10 cellular contexts compared by ENCODE assay signal in genomic region chr15:53833134-53833624, GRCh38.
DNase-seq lines count a peak whose midpoint lies in the region; ATAC-seq and TF ChIP-seq lines count a peak whose summit lies in the region.
"Had no signal": no experiment of that assay in that cellular context is flagged by ENCODE, and none has a peak within 500 bp of the region (broad histone marks: within the 10 kb centered on the region; RNA-seq: fewer than 3 reads in every experiment).

No MANE protein-coding gene starts in this region.

- H3K27me3 ChIP-seq in colonic mucosa (no peaks in the 10 kb centered on the region), mesendoderm (ENCODE audit: insufficient read depth, low read length, poor library complexity) (no peaks in the 10 kb centered on the region)

- no peaks in the 10 kb centered on the region for H3K79me2 ChIP-seq in mesendoderm (ENCODE audit: control insufficient read depth, insufficient read depth, low read length)

- H2BK5ac ChIP-seq in mesendoderm (ENCODE audit: low read length), result peak overlapping the region; percentile 96

- no peak overlapping the region for H3K4ac ChIP-seq in mesendoderm (ENCODE audit: low read depth, low read length)

- H3K18ac ChIP-seq in mesendoderm (ENCODE audit: low read length), result peak overlapping the region; percentile 97

- H4K5ac ChIP-seq in mesendoderm (ENCODE audit: low read length), result no peak overlapping the region

- intact Hi-C loops in colonic mucosa (cut with DNase I), result no loop called here

- no peak overlapping the region for H3K4me3 ChIP-seq in colonic mucosa
- H3K4me3 ChIP-seq in mesendoderm (ENCODE audit: low read length), result no peak overlapping the region

- ATAC-seq in GM21381 (IDR thresholded peaks at IDR 0.05; ENCODE audit: unreplicated experiment) (no peak), GM21526 (IDR thresholded peaks at IDR 0.05; ENCODE audit: low FRiP score, unreplicated experiment) (no peak)
- ATAC-seq: natural killer cell had no signal

- H3K9me3 ChIP-seq in colonic mucosa, result no peaks in the 10 kb centered on the region

- H4K8ac ChIP-seq in mesendoderm (ENCODE audit: low read depth, low read length), result no peak overlapping the region

- H3K9ac ChIP-seq in colonic mucosa (ENCODE audit: low read depth in 2 of 2, low read length in 2 of 2), result no peak overlapping the region
- H3K9ac ChIP-seq in mesendoderm (ENCODE audit: low read length), result no peak overlapping the region

- H3K27ac ChIP-seq in 22Rv1, result peak overlapping the region; percentile 50
- H3K27ac ChIP-seq in colonic mucosa, result peak overlapping the region; percentile 29
- peak overlapping the region; percentile 94 for H3K27ac ChIP-seq in mesendoderm (ENCODE audit: low read depth, low read length)

- no CpG with 5 or more reads among the region's 4 CpGs for WGBS in mesendoderm (ENCODE audit: extremely low coverage, insufficient coverage, low lambda C conversion rate)

- no peak for TF ChIP-seq CTCF in 22Rv1 (IDR thresholded peaks at IDR 0.05)
- TF ChIP-seq CTCF in colonic mucosa (IDR thresholded peaks at IDR 0.05), result no peak

- no peak overlapping the region for H2AK5ac ChIP-seq in mesendoderm (ENCODE audit: low read length)

- H2BK120ac ChIP-seq in mesendoderm (ENCODE audit: low read depth, low read length), result peak overlapping the region; percentile 82

- H3K79me1 ChIP-seq in mesendoderm (ENCODE audit: low read length), result no peaks in the 10 kb centered on the region

- no peak overlapping the region for H3K4me2 ChIP-seq in mesendoderm (ENCODE audit: low read length)

- H3K36me3 ChIP-seq in colonic mucosa (no peaks in the 10 kb centered on the region), mesendoderm (ENCODE audit: control insufficient read depth, insufficient read depth, low read length) (no peaks in the 10 kb centered on the region)

- DNase-seq in M059J (ENCODE audit: low read depth) (peak; percentile 7), colonic mucosa (peak; percentile 50), mesendoderm (peak; percentile 50), activated gamma-delta T cell treated with Interleukin-2 at 50 U/mL for 16 hours (no peak), GOT3 (lab: John Stamatoyannopoulos, UW) (no peak)
- DNase-seq: natural killer cell, NCI-H1417 treated with DMSO at 0.1 percent for 48 hours had no signal

- no peak overlapping the region for H3K23ac ChIP-seq in mesendoderm (ENCODE audit: low read length)

- H3K4me1 ChIP-seq in colonic mucosa, result peaks cover 3% of the 10 kb centered on the region
- peaks cover 12% of the 10 kb centered on the region for H3K4me1 ChIP-seq in mesendoderm (ENCODE audit: control insufficient read depth, low read depth, low read length)

- H3K56ac ChIP-seq in mesendoderm (ENCODE audit: low read length), result peak overlapping the region; percentile 78

- H2BK15ac ChIP-seq in mesendoderm (replicated peaks; ENCODE audit: low read depth), result peak overlapping the region; percentile 19

Comparison
In these comparisons a context has a peak if more than half of its experiments do, and no peak if none do; other contexts are left out.
1. H3K27ac ChIP-seq: peak in every context shown above with its lines; median percentile 94 in mesendoderm; 50 in 22Rv1; 29 in colonic mucosa.
2. DNase-seq: peak in M059J (single experiment), colonic mucosa (single experiment) and mesendoderm (single experiment); none in activated gamma-delta T cell treated with Interleukin-2 at 50 U/mL for 16 hours (single experiment) and GOT3 (single experiment).